Comparison of ENCODE assay signal across 9 cellular contexts in the genomic region with DNA sequence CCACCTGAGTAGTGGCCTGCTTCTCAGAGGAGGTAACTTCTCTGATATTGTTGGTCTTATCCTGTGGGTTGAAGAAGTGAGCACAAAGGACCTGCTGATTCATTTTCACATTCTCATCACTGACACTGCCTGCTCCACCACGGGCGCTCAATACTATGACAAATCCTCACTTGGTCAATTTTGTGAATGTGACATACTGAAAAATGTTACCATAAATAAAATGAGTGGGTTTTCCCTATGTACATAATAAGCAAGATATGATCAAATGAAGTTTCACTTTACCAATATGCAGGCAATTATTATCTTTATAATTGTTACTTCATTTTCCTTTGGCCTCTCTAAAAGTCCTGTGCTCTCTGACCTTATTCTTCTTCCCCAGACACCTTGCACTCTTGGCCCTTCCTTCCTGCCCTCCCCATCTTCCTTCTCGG.
DNase-seq lines count a peak whose midpoint lies in the region; ATAC-seq and TF ChIP-seq lines count a peak whose summit lies in the region.
"Had no signal": no experiment of that assay in that cellular context is flagged by ENCODE, and none has a peak within 500 bp of the region (broad histone marks: within the 10 kb centered on the region; RNA-seq: fewer than 3 reads in every experiment).

No MANE protein-coding gene starts in this region.

- H3K36me3 ChIP-seq in heart left ventricle (no peaks in the 10 kb centered on the region), sigmoid colon (no peaks in the 10 kb centered on the region)

- no peaks in the 10 kb centered on the region for H3K9me3 ChIP-seq in heart left ventricle
- H3K9me3 ChIP-seq in right cardiac atrium (ENCODE audit: control insufficient read depth, low read length) = no peaks in the 10 kb centered on the region
- H3K9me3 ChIP-seq in sigmoid colon = no peaks in the 10 kb centered on the region

- no peak for TF ChIP-seq EP300 in sigmoid colon (IDR thresholded peaks at IDR 0.05)

- H3K27ac ChIP-seq in heart left ventricle (peak overlapping the region in 8 of 12 donors; percentile 40 to 89 (median 66)), right cardiac atrium (ENCODE audit: low read length) (no peak overlapping the region), sigmoid colon (peak overlapping the region; percentile 7 to 70 (median 50))

- no peaks in the 10 kb centered on the region for H3K27me3 ChIP-seq in heart left ventricle
- no peaks in the 10 kb centered on the region for H3K27me3 ChIP-seq in right cardiac atrium (ENCODE audit: control insufficient read depth, insufficient read depth)
- H3K27me3 ChIP-seq in sigmoid colon = no peaks in the 10 kb centered on the region

- peaks cover 0 to 84% (median 6%) of the 10 kb centered on the region in 12 donors for H3K4me1 ChIP-seq in heart left ventricle
- peaks cover 2% of the 10 kb centered on the region for H3K4me1 ChIP-seq in right cardiac atrium (ENCODE audit: control insufficient read depth, insufficient read depth, low read length)
- peaks cover 0 to 49% (median 15%) of the 10 kb centered on the region in 4 donors for H3K4me1 ChIP-seq in sigmoid colon

- no peaks in the 10 kb centered on the region for H3K9me3 Mint-ChIP-seq in Calu3 (ENCODE audit: low read depth, unreplicated experiment)
- H3K9me3 Mint-ChIP-seq: neural crest cell had no signal

- no peak for DNase-seq in heart left ventricle
- no peak for DNase-seq in right cardiac atrium
- DNase-seq in activated gamma-delta T cell treated with anti-CD3 and anti-CD28 coated beads, Interleukin-2, amount 50 U/mL, for 16 hours (ENCODE audit: low read depth) = peak; percentile 24
- no peak for DNase-seq in sigmoid colon
- no peak for DNase-seq in sciatic nerve (ENCODE audit: low spot score)
- DNase-seq in Calu3 = no peak
- no peak for DNase-seq in NCI-H2029 treated with DMSO at 0.1 percent for 48 hours (lab: John Stamatoyannopoulos, UW)

- TF ChIP-seq POLR2A in heart left ventricle (IDR thresholded peaks at IDR 0.05) = no peak
- TF ChIP-seq POLR2A in sigmoid colon (IDR thresholded peaks at IDR 0.05) = no peak

- no peak for TF ChIP-seq CTCF in heart left ventricle (IDR thresholded peaks at IDR 0.05)
- TF ChIP-seq CTCF in sigmoid colon (IDR thresholded peaks at IDR 0.05) = no peak
- no peak for TF ChIP-seq CTCF in Calu3 (IDR thresholded peaks at IDR 0.05; ENCODE audit: unreplicated experiment)

- intact Hi-C loops in heart left ventricle (cut with DNase I) (loop anchor here in 1 of 10 donors (10.0 kb wide), 1 partner anchor 58 kb away; no protein-coding TSS in a partner anchor), right cardiac atrium (cut with DNase I) (no loop called here), sigmoid colon (cut with DNase I) (no loop called here), sciatic nerve (cut with DNase I) (no loop called here), Calu3 (cut with micrococcal nuclease; ENCODE audit: unreplicated experiment) (no loop called here)

- H3K27me3 Mint-ChIP-seq in Calu3 (ENCODE audit: unreplicated experiment) = no peaks in the 10 kb centered on the region

- ATAC-seq in heart left ventricle = peak in 2 of 4 donors; percentile 23 to 40
- no peak for ATAC-seq in right cardiac atrium
- ATAC-seq in HG03139 (IDR thresholded peaks at IDR 0.05; ENCODE audit: unreplicated experiment) = peak; percentile 56
- ATAC-seq in sciatic nerve = no peak

- 58 to 84% (median 77%) methylated on average over 3 of the region's 3 CpGs for WGBS in heart left ventricle, 4 donors
- 77% methylated on average over 3 of the region's 3 CpGs for WGBS in right cardiac atrium
- 42 to 81% methylated on average over 3 of the region's 3 CpGs for WGBS in sigmoid colon, 2 donors

- no TSS peak for BruUV-seq in Calu3 (replicated peaks; lab: Mats Ljungman, UMichigan)

- no peaks in the 10 kb centered on the region for H3K36me3 Mint-ChIP-seq in Calu3 (ENCODE audit: insufficient read depth, unreplicated experiment)

- H3K4me1 Mint-ChIP-seq in Calu3 (ENCODE audit: low read depth, unreplicated experiment) = peaks cover 55% of the 10 kb centered on the region
- H3K4me1 Mint-ChIP-seq: neural crest cell had no signal

- H3K4me3 Mint-ChIP-seq in Calu3 (ENCODE audit: low read depth, unreplicated experiment) = no peak overlapping the region
- H3K4me3 Mint-ChIP-seq: neural crest cell had no signal

- no peak overlapping the region for H3K4me3 ChIP-seq in heart left ventricle
- H3K4me3 ChIP-seq in right cardiac atrium (ENCODE audit: low read length) = no peak overlapping the region
- no peak overlapping the region for H3K4me3 ChIP-seq in sigmoid colon

- CTCF ChIA-PET in Calu3 (lab: Charles Lee) = interaction anchor here (0.5 to 2.6 kb wide), 5 partner anchors 10 to 258 kb away, joined by 4 to 23 read pairs (median 10); no protein-coding TSS in a partner anchor

- no peak overlapping the region for H3K27ac Mint-ChIP-seq in Calu3 (ENCODE audit: unreplicated experiment)
